Comparison of ENCODE assay signal across 8 cellular contexts in genomic region chr16:21156767-21157467, GRCh38. TPM values are rescaled to one million over a fixed set of nuclear protein-coding genes. Genes with fewer than 3 reads are reported as not detected.
DNase-seq lines count a peak whose midpoint lies in the region; ATAC-seq and TF ChIP-seq lines count a peak whose summit lies in the region.

No MANE protein-coding gene starts in this region.

- BruUV-seq in A673 (replicated peaks; lab: Mats Ljungman, UMichigan): no TSS peak

- TF ChIP-seq CTCF in A673 (conservative IDR thresholded peaks at IDR 0.05; ENCODE audit: low read depth, low read length) (peak; percentile 74), GM10266 (IDR thresholded peaks at IDR 0.05; ENCODE audit: control insufficient read depth, insufficient read depth, low read depth, missing control alignments) (peak; percentile 62), ovary (IDR thresholded peaks at IDR 0.05) (peak; percentile 13 to 56 (median 51))

- intact Hi-C loops in A673 (cut with micrococcal nuclease; ENCODE audit: unreplicated experiment) (loop anchor here (2.0 to 5.0 kb wide), 3 partner anchors 144 to 1165 kb away; no protein-coding TSS in a partner anchor), ovary (cut with DNase I) (loop anchor here (5.0 to 10.0 kb wide), 5 partner anchors 118 to 1168 kb away; partner anchors contain the start of gene CRYM (in 1 of the 4))

- H3K9me3 ChIP-seq in A673 (ENCODE audit: low read depth, low read length, poor library complexity, severe bottlenecking) (no peaks in the 10 kb centered on the region), ovary (no peaks in the 10 kb centered on the region)

- ATAC-seq in HG03469 (IDR thresholded peaks at IDR 0.05; ENCODE audit: unreplicated experiment): no peak
- no peak for ATAC-seq in HG02763 (IDR thresholded peaks at IDR 0.05; ENCODE audit: unreplicated experiment)

- no peak for TF ChIP-seq EP300 in ovary (IDR thresholded peaks at IDR 0.05)

- POLR2A ChIA-PET in A673 (lab: Charles Lee; ENCODE audit: low non-redundant PET): interaction anchor here (0.6 kb wide), 1 partner anchor 39 kb away, joined by 4 read pairs; no protein-coding TSS in a partner anchor

- no peak overlapping the region for H3K4me3 ChIP-seq in A673 (ENCODE audit: low read depth, low read length, poor library complexity, severe bottlenecking)
- H3K4me3 ChIP-seq in ovary: no peak overlapping the region

- TF ChIP-seq POLR2A in ovary (IDR thresholded peaks at IDR 0.05): no peak

- H3K27me3 ChIP-seq in A673 (replicated peaks; ENCODE audit: insufficient read depth, low read depth, low read length, poor library complexity) (no peaks in the 10 kb centered on the region), ovary (no peaks in the 10 kb centered on the region)

- CTCF ChIA-PET in A673 (lab: Charles Lee): interaction anchor here (0.6 to 3.2 kb wide), 5 partner anchors 32 to 144 kb away, joined by 3 to 27 read pairs (median 5); no protein-coding TSS in a partner anchor

- H3K27ac ChIP-seq in A673 (ENCODE audit: low read depth, low read length, poor library complexity, severe bottlenecking) (no peak overlapping the region), ovary (no peak overlapping the region)

- DNase-seq in A673 (ENCODE audit: low spot score): peak; percentile 76
- DNase-seq in GM10266 (ENCODE audit: extremely low spot score): peak; percentile 75
- peak; percentile 70 for DNase-seq in NCI-H2029 (lab: John Stamatoyannopoulos, UW)
- peak; percentile 43 for DNase-seq in UCSD-AML1 (lab: John Stamatoyannopoulos, UW; ENCODE audit: unreplicated experiment)
- DNase-seq in glomerular endothelial cell (ENCODE audit: extremely low read depth, low read depth, low spot score): peak; percentile 52
- peak in 4 of 5 donors; percentile 19 to 53 (median 37) for DNase-seq in ovary

- 37 to 47% (median 46%) methylated on average over 6 of the region's 6 CpGs for WGBS in ovary, 3 donors

- H3K36me3 ChIP-seq in A673 (ENCODE audit: insufficient read depth, low read length, poor library complexity, severe bottlenecking) (no peaks in the 10 kb centered on the region), ovary (no peaks in the 10 kb centered on the region)

- H3K4me1 ChIP-seq in A673 (ENCODE audit: insufficient read depth, low read length, poor library complexity, severe bottlenecking): peaks cover 13% of the 10 kb centered on the region
- H3K4me1 ChIP-seq in ovary (ENCODE audit: insufficient read depth): peaks cover 6% of the 10 kb centered on the region

RNA-seq across cellular contexts. Expression of gene LDAF1, which starts 1.6 kb away (rescaled TPM):
- total RNA-seq in A673 (2021): 5.9 and 7.0 TPM in 2 replicates
- 33.3 and 67.4 TPM in 2 replicates for total RNA-seq in glomerular endothelial cell
- total RNA-seq in ovary: 10 to 100 TPM; 33.5 to 89.5 (median 67.4) TPM
- 10 to 100 TPM; 75.4 to 87.3 TPM for polyA plus RNA-seq in ovary

RNA-seq across cellular contexts. Expression of gene DNAH3, which starts 6.3 kb away (rescaled TPM):
- 0.02 TPM in 1 of 2 replicates, not detected in the other for total RNA-seq in A673 (2021)
- total RNA-seq in glomerular endothelial cell: not detected in 2 replicates
- total RNA-seq in ovary: 10 to 100 TPM in 1 of 7 donors, 1 to 10 TPM in 2, under 1 TPM in 3, not detected in 1; 0.05 to 12.1 (median 1.0) TPM
- polyA plus RNA-seq in ovary: under 1 TPM; 0.10 to 0.13 TPM

RNA-seq across cellular contexts. Expression of gene ZP2, which starts 54.5 kb away (rescaled TPM):
- total RNA-seq in A673 (2021): not detected in 2 replicates
- not detected in 2 replicates for total RNA-seq in glomerular endothelial cell
- under 1 TPM in 1 of 7 donors, not detected in 6; 0.36 TPM for total RNA-seq in ovary
- 1 to 10 TPM in 1 of 2 donors, under 1 TPM in 1; 0.37 to 1.1 TPM for polyA plus RNA-seq in ovary
